8 cellular contexts compared by ENCODE assay signal in the genomic region with DNA sequence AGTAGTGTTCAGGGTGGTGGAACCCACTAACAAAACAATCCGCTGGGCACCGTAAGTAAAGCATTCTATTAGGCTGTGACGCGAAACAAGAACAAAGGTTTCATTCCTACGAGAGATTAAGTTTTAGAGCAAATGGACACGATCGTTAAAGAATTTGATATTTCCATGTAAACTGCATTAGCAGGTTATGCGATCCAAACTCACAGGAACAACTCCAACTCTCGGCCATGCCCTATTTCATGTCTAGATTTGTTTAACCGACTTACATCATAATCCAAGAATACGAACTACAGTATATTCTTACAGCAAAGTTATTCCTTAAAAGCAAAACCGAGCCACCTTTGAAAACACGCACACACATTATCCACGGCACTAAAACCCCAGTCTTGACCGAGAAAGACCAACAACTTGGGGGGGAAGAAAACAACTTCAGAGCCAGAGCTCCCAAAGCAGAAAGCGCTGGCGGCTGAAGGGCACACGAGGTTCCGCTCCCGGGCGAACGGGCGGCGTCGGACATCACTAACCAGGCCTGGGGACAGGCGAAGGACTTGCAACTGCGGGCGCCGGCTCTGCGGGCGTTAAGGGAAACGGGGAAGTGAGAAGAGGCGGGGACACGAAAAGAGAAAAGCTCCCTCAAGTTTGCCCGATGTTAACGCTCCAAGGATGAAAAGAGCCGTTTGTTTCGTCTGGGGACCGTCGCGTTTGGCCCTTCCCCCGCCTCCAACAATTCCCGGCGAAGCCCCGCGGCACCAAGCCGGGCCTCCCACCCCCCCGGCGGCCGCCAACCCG. TPM values are rescaled to one million over a fixed set of nuclear protein-coding genes. Genes with fewer than 3 reads are reported as not detected.
A peak's percentile ranks its signal among the peaks of the same experiment; 100 is the strongest.
DNase-seq lines count a peak whose midpoint lies in the region; ATAC-seq and TF ChIP-seq lines count a peak whose summit lies in the region.

No MANE protein-coding gene starts in this region.

- intact Hi-C loops in heart left ventricle (cut with DNase I) = loop anchor here in 4 of 10 donors (5.0 to 10.0 kb wide), 5 partner anchors 176 to 781 kb away; a partner anchor contains a TSS
- intact Hi-C loops in ovary (cut with DNase I) = loop anchor here in 1 of 4 donors (5.0 kb wide), 1 partner anchor 236 kb away; no protein-coding TSS in a partner anchor

- 1% methylated on average over 45 to 51 of the region's 51 CpGs for WGBS in heart left ventricle, 4 donors
- 0 to 1% (median 0%) methylated on average over 46 to 51 of the region's 51 CpGs for WGBS in ovary, 3 donors

- no peaks in the 10 kb centered on the region for H3K9me3 ChIP-seq in heart left ventricle
- H3K9me3 ChIP-seq in ovary = no peaks in the 10 kb centered on the region

- DNase-seq in Ammon's horn (ENCODE audit: low spot score) = peak; percentile 55
- peak; percentile 72 for DNase-seq in NCI-H748 (lab: John Stamatoyannopoulos, UW; ENCODE audit: unreplicated experiment)
- no peak for DNase-seq in activated naive CD8-positive, alpha-beta T cell treated with anti-CD3 and anti-CD28 coated beads, Interleukin-2, amount 10 ng/mL, durations not matched to agents 7 days and 5 days
- DNase-seq in heart left ventricle = peak; percentile 47 to 81 (median 66)
- DNase-seq in ovary = peak in 4 of 5 donors; percentile 42 to 69 (median 58)
- no peak for DNase-seq in T1000 (lab: John Stamatoyannopoulos, UW)

- H3K4me1 Mint-ChIP-seq in activated naive CD8-positive, alpha-beta T cell treated with anti-CD3 and anti-CD28 coated beads, Interleukin-2, amount 10 ng/mL, durations not matched to agents 7 days and 5 days = peaks cover 20% of the 10 kb centered on the region

- no peaks in the 10 kb centered on the region for H3K36me3 ChIP-seq in heart left ventricle
- no peaks in the 10 kb centered on the region for H3K36me3 ChIP-seq in ovary

- ATAC-seq in GM18505 (IDR thresholded peaks at IDR 0.05; ENCODE audit: unreplicated experiment) (peak; percentile 5), HG03108 (IDR thresholded peaks at IDR 0.05; ENCODE audit: unreplicated experiment) (peak; percentile 5), heart left ventricle (peak in 1 of 4 donors; percentile 16)
- ATAC-seq in activated naive CD8-positive, alpha-beta T cell treated with anti-CD3 and anti-CD28 coated beads, Interleukin-2, amount 10 ng/mL, durations not matched to agents 7 days and 5 days (ENCODE audit: low read depth) = no peak

- peak; percentile 35 for TF ChIP-seq EP300 in ovary (IDR thresholded peaks at IDR 0.05)

- peak overlapping the region; percentile 94 for H3K4me3 Mint-ChIP-seq in activated naive CD8-positive, alpha-beta T cell treated with anti-CD3 and anti-CD28 coated beads, Interleukin-2, amount 10 ng/mL, durations not matched to agents 7 days and 5 days

- POLR2A ChIA-PET in activated naive CD8-positive, alpha-beta T cell treated with anti-CD3 and anti-CD28 coated beads, Interleukin-2, amount 10 ng/mL, durations not matched to agents 7 days and 5 days (lab: Charles Lee) = interaction anchor here (1.0 to 2.1 kb wide), 5 partner anchors 32 to 1025 kb away, joined by 3 to 7 read pairs (median 5); a partner anchor contains a TSS

- no peaks in the 10 kb centered on the region for H3K36me3 Mint-ChIP-seq in activated naive CD8-positive, alpha-beta T cell treated with anti-CD3 and anti-CD28 coated beads, Interleukin-2, amount 10 ng/mL, durations not matched to agents 7 days and 5 days

- peak overlapping the region; percentile 92 to 99 (median 98) for H3K27ac ChIP-seq in heart left ventricle
- H3K27ac ChIP-seq in ovary = peak overlapping the region; percentile 89 to 95

- peaks cover 4% of the 10 kb centered on the region for H3K27me3 Mint-ChIP-seq in activated naive CD8-positive, alpha-beta T cell treated with anti-CD3 and anti-CD28 coated beads, Interleukin-2, amount 10 ng/mL, durations not matched to agents 7 days and 5 days

- H3K27ac Mint-ChIP-seq in activated naive CD8-positive, alpha-beta T cell treated with anti-CD3 and anti-CD28 coated beads, Interleukin-2, amount 10 ng/mL, durations not matched to agents 7 days and 5 days = peak overlapping the region; percentile 84

- no peaks in the 10 kb centered on the region for H3K27me3 ChIP-seq in heart left ventricle
- no peaks in the 10 kb centered on the region for H3K27me3 ChIP-seq in ovary

- H3K9me3 Mint-ChIP-seq in activated naive CD8-positive, alpha-beta T cell treated with anti-CD3 and anti-CD28 coated beads, Interleukin-2, amount 10 ng/mL, durations not matched to agents 7 days and 5 days = no peaks in the 10 kb centered on the region

- peaks cover 0 to 32% (median 16%) of the 10 kb centered on the region in 12 donors for H3K4me1 ChIP-seq in heart left ventricle
- peaks cover 4% of the 10 kb centered on the region for H3K4me1 ChIP-seq in ovary (ENCODE audit: insufficient read depth)

- TF ChIP-seq CTCF in heart left ventricle (IDR thresholded peaks at IDR 0.05) (no peak), ovary (IDR thresholded peaks at IDR 0.05) (no peak)

- peak overlapping the region; percentile 58 to 96 (median 83) for H3K4me3 ChIP-seq in heart left ventricle
- peak overlapping the region; percentile 93 for H3K4me3 ChIP-seq in ovary

- TF ChIP-seq POLR2A in GM18505 (IDR thresholded peaks at IDR 0.05; ENCODE audit: borderline replicate concordance, extremely low read depth, insufficient read depth, insufficient read length) = no peak
- TF ChIP-seq POLR2A in heart left ventricle (IDR thresholded peaks at IDR 0.05) = no peak
- TF ChIP-seq POLR2A in ovary (IDR thresholded peaks at IDR 0.05) = no peak

RNA-seq across cellular contexts. Expression of a gene that starts 0.7 kb away (rescaled TPM):
- 10 to 100 TPM; 10.6 to 10.7 TPM for total RNA-seq in activated naive CD8-positive, alpha-beta T cell treated with anti-CD3 and anti-CD28 coated beads, Interleukin-2, amount 10 ng/mL, durations not matched to agents 7 days and 5 days
- 10 to 100 TPM; 18.3 to 25.9 (median 20.9) TPM for total RNA-seq in heart left ventricle
- 10 to 100 TPM in 1 of 2 donors, 1 to 10 TPM in 1; 5.4 to 13.0 TPM for polyA plus RNA-seq in heart left ventricle
- 10 to 100 TPM; 14.1 to 21.5 (median 18.6) TPM for total RNA-seq in ovary
- polyA plus RNA-seq in ovary = 10 to 100 TPM in 1 of 2 donors, 1 to 10 TPM in 1; 6.2 to 18.0 TPM

Comparison
In these comparisons a context has a peak if more than half of its experiments do, and no peak if none do; other contexts are left out.
1. DNase-seq: peak in Ammon's horn (single experiment), NCI-H748 (single experiment), heart left ventricle (5 of 5) and ovary (4 of 5); none in activated naive CD8-positive, alpha-beta T cell treated with anti-CD3 and anti-CD28 coated beads, Interleukin-2, amount 10 ng/mL, durations not matched to agents 7 days and 5 days (single experiment) and T1000 (single experiment).